Comparison of ENCODE assay signal across 20 cellular contexts in genomic region chr1:244989813-244990212, GRCh38.
DNase-seq lines count a peak whose midpoint lies in the region; ATAC-seq and TF ChIP-seq lines count a peak whose summit lies in the region.
"Had no signal": no experiment of that assay in that cellular context is flagged by ENCODE, and none has a peak within 500 bp of the region (broad histone marks: within the 10 kb centered on the region; RNA-seq: fewer than 3 reads in every experiment).

No MANE protein-coding gene starts in this region.

- CTCF ChIA-PET in HCT116 (lab: Charles Lee): no interaction called here
- CTCF ChIA-PET in SK-N-SH (lab: Yijun Ruan, JAX): no interaction called here

- no peaks in the 10 kb centered on the region for H4K20me1 ChIP-seq in HCT116 (ENCODE audit: insufficient read depth)
- no peaks in the 10 kb centered on the region for H4K20me1 ChIP-seq in SK-N-SH (ENCODE audit: insufficient read depth)

- H3K36me3 ChIP-seq in HCT116 (ENCODE audit: control insufficient read depth in 1 of 2, insufficient read depth in 2 of 2, low read length in 2 of 2): no peaks in the 10 kb centered on the region
- H3K36me3 ChIP-seq in SK-N-SH (replicated peaks in 1 of 2; ENCODE audit: control insufficient read depth in 1 of 2, insufficient read depth in 2 of 2, low read length in 1 of 2): no peaks in the 10 kb centered on the region
- no peaks in the 10 kb centered on the region for H3K36me3 ChIP-seq in endodermal cell (ENCODE audit: control insufficient read depth, insufficient read depth, low read length)
- H3K36me3 ChIP-seq in tibial artery: no peaks in the 10 kb centered on the region
- H3K36me3 ChIP-seq: gastrocnemius medialis, thoracic aorta had no signal

- no peak overlapping the region for H3K27ac Mint-ChIP-seq in endodermal cell
- H3K27ac Mint-ChIP-seq: activated CD4-positive, alpha-beta T cell treated with anti-CD3 and anti-CD28 coated beads, Interleukin-2, amount 10 ng/mL, durations not matched to agents 7 days and 5 days; activated naive CD4-positive, alpha-beta T cell treated with anti-CD3 and anti-CD28 coated beads, Interleukin-2, amount 10 ng/mL, durations not matched to agents 7 days and 5 days; naive thymus-derived CD4-positive, alpha-beta T cell had no signal

- no peak overlapping the region for H3K4me3 Mint-ChIP-seq in endodermal cell
- H3K4me3 Mint-ChIP-seq: activated CD4-positive, alpha-beta T cell treated with anti-CD3 and anti-CD28 coated beads, Interleukin-2, amount 10 ng/mL, durations not matched to agents 7 days and 5 days; activated naive CD4-positive, alpha-beta T cell treated with anti-CD3 and anti-CD28 coated beads, Interleukin-2, amount 10 ng/mL, durations not matched to agents 7 days and 5 days; CD14-positive monocyte; naive thymus-derived CD4-positive, alpha-beta T cell had no signal

- H3K79me2 ChIP-seq in HCT116 (ENCODE audit: insufficient read depth, low read length): no peaks in the 10 kb centered on the region
- H3K79me2 ChIP-seq in SK-N-SH (ENCODE audit: insufficient read depth): no peaks in the 10 kb centered on the region

- H3K4me1 Mint-ChIP-seq in endodermal cell: no peaks in the 10 kb centered on the region
- H3K4me1 Mint-ChIP-seq: activated CD4-positive, alpha-beta T cell treated with anti-CD3 and anti-CD28 coated beads, Interleukin-2, amount 10 ng/mL, durations not matched to agents 7 days and 5 days; activated naive CD4-positive, alpha-beta T cell treated with anti-CD3 and anti-CD28 coated beads, Interleukin-2, amount 10 ng/mL, durations not matched to agents 7 days and 5 days; naive thymus-derived CD4-positive, alpha-beta T cell had no signal

- no peak for TF ChIP-seq CTCF in HCT116 (IDR thresholded peaks at IDR 0.05 in 2 of 3, conservative IDR thresholded peaks at IDR 0.05 in 1 of 3; ENCODE audit: borderline replicate concordance in 1 of 3, insufficient read depth in 1 of 3, low read depth in 2 of 3, low read length in 2 of 3)
- TF ChIP-seq CTCF in SK-N-SH (IDR thresholded peaks at IDR 0.05): no peak
- TF ChIP-seq CTCF in endodermal cell (conservative IDR thresholded peaks at IDR 0.05): no peak
- TF ChIP-seq CTCF in tibial artery (IDR thresholded peaks at IDR 0.05): no peak

- no peaks in the 10 kb centered on the region for H3K9me3 Mint-ChIP-seq in endodermal cell
- H3K9me3 Mint-ChIP-seq: activated CD4-positive, alpha-beta T cell treated with anti-CD3 and anti-CD28 coated beads, Interleukin-2, amount 10 ng/mL, durations not matched to agents 7 days and 5 days; activated naive CD4-positive, alpha-beta T cell treated with anti-CD3 and anti-CD28 coated beads, Interleukin-2, amount 10 ng/mL, durations not matched to agents 7 days and 5 days; naive thymus-derived CD4-positive, alpha-beta T cell had no signal

- 77% methylated on average over 7 of the region's 7 CpGs for WGBS in SK-N-SH (ENCODE audit: low lambda C conversion rate)
- 95 to 100% methylated on average over 5 to 7 of the region's 7 CpGs for WGBS in endodermal cell (ENCODE audit: insufficient coverage in 1 of 2, insufficient read length in 1 of 2), 2 experiments

- DNase-seq in HCT116 (ENCODE audit: low read depth, low spot score): no peak
- DNase-seq in SK-N-SH: no peak
- peak; percentile 31 for DNase-seq in fibroblast of gingiva (ENCODE audit: low read depth)
- peak; percentile 8 for DNase-seq in pulmonary artery endothelial cell (ENCODE audit: low read depth, low spot score)
- DNase-seq in endodermal cell: no peak
- no peak for DNase-seq in tibial artery
- DNase-seq: activated CD4-positive, alpha-beta T cell treated with anti-CD3 and anti-CD28 coated beads, Interleukin-2, amount 10 ng/mL, durations not matched to agents 7 days and 5 days; activated naive CD4-positive, alpha-beta T cell treated with anti-CD3 and anti-CD28 coated beads, Interleukin-2, amount 10 ng/mL, durations not matched to agents 7 days and 5 days; body of pancreas; gastrocnemius medialis; naive thymus-derived CD4-positive, alpha-beta T cell; NCI-H2081; NCI-H524; small intestine had no signal

- H2AFZ ChIP-seq in HCT116 (ENCODE audit: low read depth, low read length, poor library complexity, severe bottlenecking) (no peak overlapping the region), SK-N-SH (ENCODE audit: low read depth) (no peak overlapping the region)

- TF ChIP-seq RAD21 in HCT116 (IDR thresholded peaks at IDR 0.05; ENCODE audit: low read depth) (no peak), SK-N-SH (IDR thresholded peaks at IDR 0.05; ENCODE audit: low read length) (no peak)

- no peak for TF ChIP-seq EP300 in SK-N-SH (IDR thresholded peaks at IDR 0.05; ENCODE audit: borderline replicate concordance in 1 of 2, low read depth in 1 of 2, low read length in 1 of 2)

- POLR2A ChIA-PET in HCT116 (lab: Charles Lee) (no interaction called here), SK-N-SH (lab: Yijun Ruan, JAX) (no interaction called here)

- H3K4me3 ChIP-seq in HCT116 (replicated peaks in 1 of 2; ENCODE audit: low read depth in 1 of 2, low read length in 2 of 2) (no peak overlapping the region), SK-N-SH (ENCODE audit: low read depth in 2 of 2, low read length in 1 of 2) (no peak overlapping the region), endodermal cell (ENCODE audit: low read length) (no peak overlapping the region), tibial artery (no peak overlapping the region)
- H3K4me3 ChIP-seq: body of pancreas, gastrocnemius medialis, GM12878, lung, SK-N-MC, thoracic aorta had no signal

- H3K27ac ChIP-seq in HCT116 (ENCODE audit: low read depth, low read length) (no peak overlapping the region), SK-N-SH (ENCODE audit: low read depth in 2 of 2, low read length in 1 of 2) (peak overlapping the region in 1 of 2 experiments; percentile 61; a peak in 2 of 4 replicates), endodermal cell (ENCODE audit: low read depth, low read length) (no peak overlapping the region), tibial artery (no peak overlapping the region)
- H3K27ac ChIP-seq: body of pancreas, gastrocnemius medialis, SK-N-MC, thoracic aorta had no signal

- no peak for ATAC-seq in HCT116
- no peak for ATAC-seq in HG03175 (IDR thresholded peaks at IDR 0.05; ENCODE audit: unreplicated experiment)
- ATAC-seq: body of pancreas; gastrocnemius medialis; GM12878; naive thymus-derived CD4-positive, alpha-beta T cell had no signal

- H3F3A ChIP-seq in SK-N-SH (replicated peaks; ENCODE audit: insufficient read depth): no peaks in the 10 kb centered on the region

- H3K9ac ChIP-seq in HCT116 (ENCODE audit: low read length): no peak overlapping the region
- no peak overlapping the region for H3K9ac ChIP-seq in SK-N-SH
- no peak overlapping the region for H3K9ac ChIP-seq in endodermal cell (ENCODE audit: extremely low read depth, low read length, poor library complexity, severe bottlenecking)

- H3K27me3 ChIP-seq in HCT116 (ENCODE audit: insufficient read depth, low read length) (no peaks in the 10 kb centered on the region), SK-N-SH (ENCODE audit: insufficient read depth) (no peaks in the 10 kb centered on the region), endodermal cell (ENCODE audit: control insufficient read depth, insufficient read depth, low read length, poor library complexity, severe bottlenecking) (no peaks in the 10 kb centered on the region), tibial artery (no peaks in the 10 kb centered on the region)
- H3K27me3 ChIP-seq: body of pancreas, gastrocnemius medialis had no signal

- no peaks in the 10 kb centered on the region for H3K9me3 ChIP-seq in HCT116 (ENCODE audit: control insufficient read depth in 1 of 2, insufficient read depth in 1 of 2, low read depth in 1 of 2, low read length in 2 of 2)
- no peaks in the 10 kb centered on the region; the same call in 1 of the 2 replicates for H3K9me3 ChIP-seq in SK-N-SH
- no peaks in the 10 kb centered on the region for H3K9me3 ChIP-seq in endodermal cell (ENCODE audit: control insufficient read depth, low read length)
- no peaks in the 10 kb centered on the region for H3K9me3 ChIP-seq in tibial artery
- H3K9me3 ChIP-seq: body of pancreas, gastrocnemius medialis, thoracic aorta had no signal

- H3K4me2 ChIP-seq in HCT116 (ENCODE audit: low read length): no peak overlapping the region
- H3K4me2 ChIP-seq in SK-N-SH: no peak overlapping the region

- intact Hi-C loops in HCT116 (cut with micrococcal nuclease) (no loop called here), tibial artery (cut with DNase I; ENCODE audit: low total_unique reads) (no loop called here)

- TF ChIP-seq POLR2A in HCT116 (IDR thresholded peaks at IDR 0.05; ENCODE audit: borderline replicate concordance, extremely low read depth, insufficient read depth, insufficient read length): no peak

- H3K27me3 Mint-ChIP-seq in endodermal cell (ENCODE audit: insufficient read depth): no peaks in the 10 kb centered on the region
- H3K27me3 Mint-ChIP-seq: activated CD4-positive, alpha-beta T cell treated with anti-CD3 and anti-CD28 coated beads, Interleukin-2, amount 10 ng/mL, durations not matched to agents 7 days and 5 days had no signal

- peaks cover 0 to 4% of the 10 kb centered on the region in 2 experiments; a peak in 1 of 4 replicates for H3K4me1 ChIP-seq in HCT116 (ENCODE audit: control insufficient read depth in 1 of 2, insufficient read depth in 2 of 2, low read length in 2 of 2)
- no peaks in the 10 kb centered on the region for H3K4me1 ChIP-seq in SK-N-SH (ENCODE audit: control insufficient read depth in 1 of 2, insufficient read depth in 2 of 2, low read depth in 1 of 2, low read length in 1 of 2)
- no peaks in the 10 kb centered on the region for H3K4me1 ChIP-seq in endodermal cell (ENCODE audit: control insufficient read depth, insufficient read depth, low read length)
- no peaks in the 10 kb centered on the region for H3K4me1 ChIP-seq in tibial artery
- H3K4me1 ChIP-seq: gastrocnemius medialis had no signal

- RAD21 ChIA-PET in HCT116 (lab: Charles Lee; ENCODE audit: low non-redundant PET in 1 of 2, low total read pairs in 2 of 2, uncharacterized antibody in 2 of 2, unreplicated experiment in 2 of 2): no interaction called here

- no TSS peak for BruUV-seq in HCT116 (replicated peaks; lab: Mats Ljungman, UMichigan)

- H3K9me2 ChIP-seq in HCT116 (ENCODE audit: insufficient read depth) (no peaks in the 10 kb centered on the region), SK-N-SH (no peaks in the 10 kb centered on the region)

- H3K36me3 Mint-ChIP-seq in endodermal cell (ENCODE audit: low read depth): peaks cover 25% of the 10 kb centered on the region
- H3K36me3 Mint-ChIP-seq: activated naive CD4-positive, alpha-beta T cell treated with anti-CD3 and anti-CD28 coated beads, Interleukin-2, amount 10 ng/mL, durations not matched to agents 7 days and 5 days; CD14-positive monocyte had no signal

TF ChIP-seq in HCT116, 20 proteins besides CTCF, POLR2A, EP300 and RAD21:
- TF ChIP-seq CEBPB (IDR thresholded peaks at IDR 0.05; ENCODE audit: low read depth): peak; percentile 43; the same call in 1 of the 2 replicates
- TF ChIP-seq JUND (IDR thresholded peaks at IDR 0.05): 0 out of 2 replicates have a peak, but pooled peaks have one; percentile 12
- no peak for TF ChIP-seq SP1 (IDR thresholded peaks at IDR 0.05; ENCODE audit: low read depth)

TF ChIP-seq in SK-N-SH, 30 proteins besides CTCF, POLR2A, EP300 and RAD21 (continues in another document):
- TF ChIP-seq RXRA (IDR thresholded peaks at IDR 0.05; ENCODE audit: borderline replicate concordance, low read depth): no peak

Comparison
In these comparisons a context has a peak if more than half of its experiments do, and no peak if none do; other contexts are left out.
1. DNase-seq: peak in fibroblast of gingiva (single experiment) and pulmonary artery endothelial cell (single experiment); none in HCT116 (single experiment), SK-N-SH (single experiment), endodermal cell (single experiment) and tibial artery (0 of 2).
2. Of the 11 proteins assayed by ChIP-seq in both SK-N-SH and HCT116: peak only in SK-N-SH: none; only in HCT116: none; in both: JUND; in neither: 10.